ENCODE assay signal across 12 cellular contexts in the genomic region with DNA sequence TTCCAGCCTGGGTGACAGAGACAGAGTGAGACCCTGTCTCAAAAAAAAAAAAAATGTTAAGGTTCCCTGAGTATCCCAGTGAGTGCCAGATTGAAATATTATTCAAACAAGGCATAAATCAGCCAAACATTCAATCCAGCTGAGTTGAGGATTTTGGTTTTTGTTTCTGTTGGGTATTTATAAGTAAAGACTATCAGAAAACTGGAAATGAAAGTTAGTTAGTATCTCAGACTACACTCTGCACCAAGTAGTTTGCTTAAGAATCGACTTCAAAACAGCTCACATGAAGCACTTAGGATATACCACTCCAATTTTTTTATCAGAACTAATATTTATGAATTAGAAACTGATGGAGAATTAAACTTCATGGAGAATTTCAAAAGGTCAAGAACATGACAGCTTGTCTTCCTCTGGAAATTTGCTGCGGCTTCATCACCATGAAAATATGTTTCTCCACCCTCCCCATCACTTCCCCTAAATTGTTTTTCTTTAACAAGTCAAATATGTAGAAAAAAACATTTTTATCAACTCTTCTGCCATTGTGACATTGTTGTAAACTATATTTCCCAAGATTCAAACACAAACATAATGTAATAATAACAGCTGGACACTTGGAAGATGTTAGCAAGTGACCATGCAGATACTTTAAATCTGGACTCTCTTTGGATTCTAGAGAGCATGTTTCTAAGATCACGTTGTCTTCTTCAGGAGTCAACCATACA.
DNase-seq lines count a peak whose midpoint lies in the region; ATAC-seq and TF ChIP-seq lines count a peak whose summit lies in the region.
"Had no signal": no experiment of that assay in that cellular context is flagged by ENCODE, and none has a peak within 500 bp of the region (broad histone marks: within the 10 kb centered on the region; RNA-seq: fewer than 3 reads in every experiment).

No MANE protein-coding gene starts in this region.

- no peak overlapping the region for H3K18ac ChIP-seq in mesenchymal stem cell (ENCODE audit: low read depth in 1 of 2, low read length in 2 of 2)

- H3K4me1 Mint-ChIP-seq in activated T-helper 17 cell treated with anti-CD3 and anti-CD28 coated beads, Interleukin-2, amount 50 U/mL, for 72 hours = peaks cover 12% of the 10 kb centered on the region
- no peaks in the 10 kb centered on the region for H3K4me1 Mint-ChIP-seq in nephron progenitor cell

- DNase-seq in mesenchymal stem cell = no peak
- no peak for DNase-seq in NCI-H345 (lab: John Stamatoyannopoulos, UW)
- DNase-seq in NCI-H510A (lab: John Stamatoyannopoulos, UW) = no peak
- no peak for DNase-seq in nephron progenitor cell
- DNase-seq in HT-29 (ENCODE audit: low spot score) = no peak
- DNase-seq: aorta, NCI-H510A treated with DMSO at 0.1 percent for 48 hours, retina had no signal

- H4K8ac ChIP-seq in mesenchymal stem cell (ENCODE audit: low read length) = no peak overlapping the region

- no peak overlapping the region for H3K4me3 ChIP-seq in mesenchymal stem cell (ENCODE audit: insufficient read depth in 1 of 2, low read depth in 1 of 2, low read length in 2 of 2)

- H3K9me3 Mint-ChIP-seq in activated T-helper 17 cell treated with anti-CD3 and anti-CD28 coated beads, Interleukin-2, amount 50 U/mL, for 72 hours = no peaks in the 10 kb centered on the region
- no peaks in the 10 kb centered on the region for H3K9me3 Mint-ChIP-seq in nephron progenitor cell

- no peak overlapping the region for H2BK5ac ChIP-seq in mesenchymal stem cell (ENCODE audit: low read depth, low read length, poor library complexity, severe bottlenecking)

- TF ChIP-seq CTCF in nephron progenitor cell (IDR thresholded peaks at IDR 0.05) = no peak

- H2AFZ ChIP-seq in mesenchymal stem cell (ENCODE audit: low read depth, low read length) = no peak overlapping the region

- no peaks in the 10 kb centered on the region for H3K36me3 ChIP-seq in mesenchymal stem cell (ENCODE audit: control insufficient read depth in 1 of 2, insufficient read depth in 2 of 2, low read depth in 1 of 2, low read length in 2 of 2)

- H3K14ac ChIP-seq in mesenchymal stem cell (ENCODE audit: low read length in 2 of 2) = no peak overlapping the region

- no peaks in the 10 kb centered on the region for H3K79me1 ChIP-seq in mesenchymal stem cell (replicated peaks; ENCODE audit: low read length, poor library complexity, severe bottlenecking)

- no peak overlapping the region for H3K4me2 ChIP-seq in mesenchymal stem cell (ENCODE audit: low read length, poor library complexity, severe bottlenecking)

- H3K27me3 Mint-ChIP-seq in activated T-helper 17 cell treated with anti-CD3 and anti-CD28 coated beads, Interleukin-2, amount 50 U/mL, for 72 hours = no peaks in the 10 kb centered on the region
- peaks cover 4% of the 10 kb centered on the region for H3K27me3 Mint-ChIP-seq in nephron progenitor cell (ENCODE audit: low read depth, poor library complexity)

- H3K27ac Mint-ChIP-seq in activated T-helper 17 cell treated with anti-CD3 and anti-CD28 coated beads, Interleukin-2, amount 50 U/mL, for 72 hours = no peak overlapping the region
- H3K27ac Mint-ChIP-seq in nephron progenitor cell = no peak overlapping the region

- H3K27me3 ChIP-seq in mesenchymal stem cell (ENCODE audit: control insufficient read depth in 1 of 2, insufficient read depth in 1 of 2, low read length in 2 of 2) = no peaks in the 10 kb centered on the region

- peak overlapping the region; percentile 13 for H3K4me3 Mint-ChIP-seq in activated T-helper 17 cell treated with anti-CD3 and anti-CD28 coated beads, Interleukin-2, amount 50 U/mL, for 72 hours
- no peak overlapping the region for H3K4me3 Mint-ChIP-seq in nephron progenitor cell

- H3K9me3 ChIP-seq in mesenchymal stem cell (ENCODE audit: control insufficient read depth, low read length) = no peaks in the 10 kb centered on the region

- no peaks in the 10 kb centered on the region for H3K36me3 Mint-ChIP-seq in activated T-helper 17 cell treated with anti-CD3 and anti-CD28 coated beads, Interleukin-2, amount 50 U/mL, for 72 hours (ENCODE audit: low read depth)
- no peaks in the 10 kb centered on the region for H3K36me3 Mint-ChIP-seq in nephron progenitor cell (ENCODE audit: low read depth)

- no peak overlapping the region for H2AK5ac ChIP-seq in mesenchymal stem cell (ENCODE audit: low read length, severe bottlenecking)

- peaks cover 3% of the 10 kb centered on the region for H3K4me1 ChIP-seq in mesenchymal stem cell (ENCODE audit: control insufficient read depth, insufficient read depth, low read depth, low read length)

- no peak overlapping the region for H3K23ac ChIP-seq in mesenchymal stem cell (ENCODE audit: low read length in 2 of 2)

- H3K27ac ChIP-seq in mesenchymal stem cell (ENCODE audit: low read length, poor library complexity, severe bottlenecking) = peak overlapping the region; percentile 68

- no peak overlapping the region for H2BK15ac ChIP-seq in mesenchymal stem cell (ENCODE audit: low read depth, poor library complexity, severe bottlenecking)

- no peak overlapping the region for H4K91ac ChIP-seq in mesenchymal stem cell (ENCODE audit: low read length)

- peak; percentile 32 for ATAC-seq in GM18868 (IDR thresholded peaks at IDR 0.05; ENCODE audit: unreplicated experiment)
- ATAC-seq in HG02588 (IDR thresholded peaks at IDR 0.05; ENCODE audit: unreplicated experiment) = peak; percentile 50
- no peak for ATAC-seq in activated T-helper 17 cell treated with anti-CD3 and anti-CD28 coated beads, Interleukin-2, amount 50 U/mL, for 72 hours (replicated peaks)
- ATAC-seq: left lobe of liver had no signal

- peak overlapping the region; percentile 4 for H3K9ac ChIP-seq in mesenchymal stem cell (ENCODE audit: low read length)

- no peak overlapping the region for H3K4ac ChIP-seq in mesenchymal stem cell (ENCODE audit: low read depth in 1 of 2, low read length in 2 of 2)

- no peak overlapping the region for H2BK120ac ChIP-seq in mesenchymal stem cell (ENCODE audit: low read depth, low read length)

- no peak overlapping the region for H2BK12ac ChIP-seq in mesenchymal stem cell (ENCODE audit: low read length in 2 of 2)

- WGBS in mesenchymal stem cell = 83% methylated on average over 1 of the region's 3 CpGs
